In the genomic region with DNA sequence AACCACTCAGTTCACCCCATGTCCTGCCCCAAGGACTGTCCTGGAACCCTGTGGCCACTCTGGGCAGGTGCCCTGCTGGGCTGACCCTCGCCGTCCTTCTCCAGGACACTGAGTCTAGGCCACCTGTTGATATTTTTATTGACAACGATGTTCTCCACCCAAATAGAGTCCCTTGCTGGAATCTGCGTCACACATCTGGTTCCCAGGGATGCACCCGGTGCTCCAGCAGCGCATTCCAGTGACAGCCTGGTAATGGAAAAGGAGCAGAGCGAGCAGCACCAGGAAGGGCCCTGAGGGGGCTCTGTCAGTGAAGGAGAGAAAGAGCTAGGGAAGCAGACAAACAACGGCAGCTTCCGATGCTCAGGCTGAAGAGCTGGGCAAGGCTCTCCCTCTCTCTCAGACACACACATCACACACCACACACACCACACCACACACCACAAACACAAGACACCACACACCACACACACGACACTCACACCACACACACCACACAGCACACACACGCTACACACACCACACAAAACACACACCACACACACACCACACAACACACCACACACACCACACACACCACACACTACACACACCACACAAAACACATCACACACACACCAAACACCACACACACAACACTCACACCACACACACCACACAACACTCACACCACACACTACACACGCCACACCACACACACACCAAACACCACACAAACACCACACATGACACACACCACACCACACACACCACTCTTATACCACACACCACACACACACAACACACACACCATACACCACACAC, we compare ENCODE assay signal across 11 cellular contexts.
DNase-seq lines count a peak whose midpoint lies in the region; ATAC-seq and TF ChIP-seq lines count a peak whose summit lies in the region.
"Had no signal": no experiment of that assay in that cellular context is flagged by ENCODE, and none has a peak within 500 bp of the region (broad histone marks: within the 10 kb centered on the region; RNA-seq: fewer than 3 reads in every experiment).

No MANE protein-coding gene starts in this region.

- H3K9me2 ChIP-seq in GM23248 (ENCODE audit: insufficient read depth) = no peaks in the 10 kb centered on the region
- no peaks in the 10 kb centered on the region for H3K9me2 ChIP-seq in hepatocyte (replicated peaks; ENCODE audit: insufficient read depth)

- H3K9me3 ChIP-seq in BLaER1 (peaks cover 20% of the 10 kb centered on the region), GM23248 (ENCODE audit: low read depth) (no peaks in the 10 kb centered on the region), hepatocyte (ENCODE audit: low read depth) (no peaks in the 10 kb centered on the region)

- peaks cover 17% of the 10 kb centered on the region for H3K9me3 Mint-ChIP-seq in osteocyte (ENCODE audit: unreplicated experiment)

- H3K4me2 ChIP-seq in BLaER1 (peak overlapping the region; percentile 1; the same call in 1 of the 2 replicates), GM23248 (ENCODE audit: unreplicated experiment) (no peak overlapping the region), hepatocyte (no peak overlapping the region)

- H3K27ac Mint-ChIP-seq in osteocyte (ENCODE audit: unreplicated experiment) = no peak overlapping the region
- H3K27ac Mint-ChIP-seq: mesothelial cell of epicardium had no signal

- DNase-seq in GM23248 = peak; percentile 53
- DNase-seq in SK-N-DZ (ENCODE audit: low spot score) = peak; percentile 57
- peak; percentile 34 for DNase-seq in hepatocyte (ENCODE audit: low spot score)
- no peak for DNase-seq in NCI-H1694 (lab: John Stamatoyannopoulos, UW)
- DNase-seq in osteocyte (ENCODE audit: extremely low spot score, unreplicated experiment) = no peak
- DNase-seq: activated CD4-positive, alpha-beta T cell treated with anti-CD3 and anti-CD28 coated beads for 1 hour; amygdala had no signal

- peaks cover 4% of the 10 kb centered on the region for H3K36me3 Mint-ChIP-seq in osteocyte (ENCODE audit: unreplicated experiment)

- H3K9ac ChIP-seq in BLaER1 (no peak overlapping the region), GM23248 (no peak overlapping the region)

- H3K4me3 ChIP-seq in BLaER1 = no peak overlapping the region
- no peak overlapping the region for H3K4me3 ChIP-seq in GM23248
- H3K4me3 ChIP-seq in hepatocyte = no peak overlapping the region

- H3K4me3 Mint-ChIP-seq in osteocyte (ENCODE audit: unreplicated experiment) = no peak overlapping the region
- H3K4me3 Mint-ChIP-seq: mesothelial cell of epicardium had no signal

- no peaks in the 10 kb centered on the region for H3K4me1 Mint-ChIP-seq in osteocyte (ENCODE audit: unreplicated experiment)
- H3K4me1 Mint-ChIP-seq: mesothelial cell of epicardium had no signal

- H3K79me2 ChIP-seq in GM23248 (ENCODE audit: insufficient read depth) = no peaks in the 10 kb centered on the region
- H3K79me2 ChIP-seq in hepatocyte = no peaks in the 10 kb centered on the region

- no peaks in the 10 kb centered on the region for H3F3A ChIP-seq in GM23248 (ENCODE audit: insufficient read depth)

- no peaks in the 10 kb centered on the region for H3K27me3 Mint-ChIP-seq in osteocyte (ENCODE audit: unreplicated experiment)

- in situ Hi-C loops in GM23248 (cut with MboI) = no loop called here

- H3K27ac ChIP-seq in BLaER1 (no peak overlapping the region), GM23248 (no peak overlapping the region), hepatocyte (no peak overlapping the region)

- no peak for ATAC-seq in GM18519 (IDR thresholded peaks at IDR 0.05; ENCODE audit: low FRiP score, unreplicated experiment)
- no peak for ATAC-seq in GM21619 (IDR thresholded peaks at IDR 0.05; ENCODE audit: unreplicated experiment)

- H2AFZ ChIP-seq in GM23248 = no peak overlapping the region
- no peak overlapping the region for H2AFZ ChIP-seq in hepatocyte

- H3K36me3 ChIP-seq in BLaER1 (no peaks in the 10 kb centered on the region), GM23248 (ENCODE audit: low read depth) (no peaks in the 10 kb centered on the region), hepatocyte (replicated peaks; ENCODE audit: insufficient read depth, low read depth) (no peaks in the 10 kb centered on the region)

- WGBS in GM23248 (ENCODE audit: low coverage in 1 of 2, low lambda C conversion rate in 2 of 2, missing lambda C conversion rate in 2 of 2), 2 experiments = 39 to 49% methylated on average over 9 to 12 of the region's 12 CpGs
- WGBS in hepatocyte (ENCODE audit: low lambda C conversion rate, missing lambda C conversion rate) = 72% methylated on average over 10 of the region's 12 CpGs

- no peaks in the 10 kb centered on the region for H3K27me3 ChIP-seq in BLaER1
- H3K27me3 ChIP-seq in GM23248 (replicated peaks; ENCODE audit: insufficient read depth) = no peaks in the 10 kb centered on the region
- no peaks in the 10 kb centered on the region for H3K27me3 ChIP-seq in hepatocyte

- H4K20me1 ChIP-seq in BLaER1 (no peaks in the 10 kb centered on the region), GM23248 (ENCODE audit: insufficient read depth) (no peaks in the 10 kb centered on the region), hepatocyte (ENCODE audit: insufficient read depth, poor library complexity, severe bottlenecking) (no peaks in the 10 kb centered on the region)

- H3K4me1 ChIP-seq in BLaER1 (peaks cover 16% of the 10 kb centered on the region), GM23248 (ENCODE audit: insufficient read depth) (peaks cover 3% of the 10 kb centered on the region; the same call in 1 of the 2 replicates), hepatocyte (ENCODE audit: insufficient read depth) (no peaks in the 10 kb centered on the region)

- TF ChIP-seq CTCF in hepatocyte (IDR thresholded peaks at IDR 0.05; ENCODE audit: poor library complexity) (no peak), osteocyte (IDR thresholded peaks at IDR 0.05) (no peak)

Comparison
In these comparisons a context has a peak if more than half of its experiments do, and no peak if none do; other contexts are left out.
1. DNase-seq: peak in GM23248 (single experiment), SK-N-DZ (single experiment) and hepatocyte (single experiment); none in NCI-H1694 (single experiment) and osteocyte (single experiment).